Comparison of ENCODE assay signal across 9 cellular contexts in the genomic region with DNA sequence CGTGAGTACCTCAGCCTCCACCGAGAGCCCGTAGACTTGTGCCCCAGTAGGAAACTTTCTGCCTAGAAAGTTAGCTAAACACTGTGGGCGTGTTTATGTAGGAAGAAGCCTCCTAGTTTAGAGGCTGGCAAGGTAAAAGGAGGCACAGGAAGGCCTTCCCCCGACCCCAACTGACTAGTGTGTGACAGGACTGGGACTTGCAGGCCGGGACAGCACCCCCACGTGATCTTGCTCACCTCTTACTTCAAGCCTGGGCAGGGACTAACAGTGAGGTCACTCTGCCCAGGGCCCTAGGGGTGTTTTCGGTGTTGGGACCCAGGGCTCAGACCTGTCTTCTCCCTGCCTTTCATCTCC. TPM values are rescaled to one million over a fixed set of nuclear protein-coding genes. Genes with fewer than 3 reads are reported as not detected.
DNase-seq lines count a peak whose midpoint lies in the region; ATAC-seq and TF ChIP-seq lines count a peak whose summit lies in the region.
"Had no signal": no experiment of that assay in that cellular context is flagged by ENCODE, and none has a peak within 500 bp of the region (broad histone marks: within the 10 kb centered on the region; RNA-seq: fewer than 3 reads in every experiment).

No MANE protein-coding gene starts in this region.

- H3K27ac Mint-ChIP-seq in activated naive CD4-positive, alpha-beta T cell treated with anti-CD3 and anti-CD28 coated beads, Interleukin-2, amount 50 U/mL, for 72 hours = peak overlapping the region; percentile 98 to 100
- H3K27ac Mint-ChIP-seq in immature natural killer cell = peak overlapping the region; percentile 98 to 100 (median 99)

- DNase-seq in cardiac muscle cell (ENCODE audit: low read depth in 1 of 2, low spot score in 1 of 2) = no peak
- no peak for DNase-seq in Right ventricle myocardium inferior (ENCODE audit: missing footprints)
- peak in 1 of 2 donors; percentile 85 for DNase-seq in activated naive CD4-positive, alpha-beta T cell treated with anti-CD3 and anti-CD28 coated beads, Interleukin-2, amount 50 U/mL, for 72 hours (ENCODE audit: low spot score in 2 of 2)
- no peak for DNase-seq in immature natural killer cell
- DNase-seq in testis = peak; percentile 56
- no peak for DNase-seq in superior temporal gyrus (ENCODE audit: extremely low spot score)

- peaks cover 25 to 35% (median 33%) of the 10 kb centered on the region in 3 donors for H3K27me3 Mint-ChIP-seq in immature natural killer cell (ENCODE audit: low read depth in 3 of 3)

- H3K4me3 Mint-ChIP-seq in immature natural killer cell = peak overlapping the region; percentile 87 to 97 (median 92)

- peaks cover 5% of the 10 kb centered on the region for H3K27me3 ChIP-seq in cardiac muscle cell
- no peaks in the 10 kb centered on the region for H3K27me3 ChIP-seq in testis

- H3K36me3 Mint-ChIP-seq in activated naive CD4-positive, alpha-beta T cell treated with anti-CD3 and anti-CD28 coated beads, Interleukin-2, amount 50 U/mL, for 72 hours = peaks cover 23 to 43% of the 10 kb centered on the region in 2 donors
- H3K36me3 Mint-ChIP-seq in immature natural killer cell = peaks cover 0 to under 1% (median 0%) of the 10 kb centered on the region in 3 donors

- H3K4me3 ChIP-seq in cardiac muscle cell = peak overlapping the region; percentile 21
- peak overlapping the region; percentile 64 to 88 for H3K4me3 ChIP-seq in testis

- H3K4me1 ChIP-seq in cardiac muscle cell (ENCODE audit: low read depth) (peaks cover 9% of the 10 kb centered on the region), testis (peaks cover 28% of the 10 kb centered on the region)

- H3K36me3 ChIP-seq in cardiac muscle cell = no peaks in the 10 kb centered on the region
- no peaks in the 10 kb centered on the region for H3K36me3 ChIP-seq in testis (ENCODE audit: low read depth, missing control alignments)

- intact Hi-C loops in Right ventricle myocardium inferior (cut with DNase I) = loop anchor here (2.0 to 5.0 kb wide), 2 partner anchors 33 to 71 kb away; no protein-coding TSS in a partner anchor
- intact Hi-C loops in testis (cut with DNase I; ENCODE audit: low total_unique reads) = no loop called here

- 0 to 1% methylated on average over 7 to 8 of the region's 8 CpGs for WGBS in testis, 2 donors

- no peaks in the 10 kb centered on the region for H3K9me3 ChIP-seq in cardiac muscle cell (ENCODE audit: low read depth)
- no peaks in the 10 kb centered on the region for H3K9me3 ChIP-seq in testis

- H3K27ac ChIP-seq in cardiac muscle cell = no peak overlapping the region
- H3K27ac ChIP-seq in testis = peak overlapping the region; percentile 43 to 74

- peaks cover 51% of the 10 kb centered on the region in 2 donors for H3K4me1 Mint-ChIP-seq in immature natural killer cell

- TF ChIP-seq CTCF in cardiac muscle cell (IDR thresholded peaks at IDR 0.05; ENCODE audit: low read depth, low read length) (no peak), testis (IDR thresholded peaks at IDR 0.05) (no peak)

- H3K9me3 Mint-ChIP-seq in activated naive CD4-positive, alpha-beta T cell treated with anti-CD3 and anti-CD28 coated beads, Interleukin-2, amount 50 U/mL, for 72 hours = no peaks in the 10 kb centered on the region
- H3K9me3 Mint-ChIP-seq in immature natural killer cell = peaks cover 0 to 2% (median 0%) of the 10 kb centered on the region in 6 donors

- no peak for TF ChIP-seq POLR2A in testis (IDR thresholded peaks at IDR 0.05)

- no peak for ATAC-seq in Right ventricle myocardium inferior
- ATAC-seq in HG03280 (IDR thresholded peaks at IDR 0.05; ENCODE audit: unreplicated experiment) = peak; percentile 2
- ATAC-seq in activated naive CD4-positive, alpha-beta T cell treated with anti-CD3 and anti-CD28 coated beads, Interleukin-2, amount 50 U/mL, for 72 hours = peak; percentile 2 to 62
- no peak for ATAC-seq in GM19455 (IDR thresholded peaks at IDR 0.05; ENCODE audit: unreplicated experiment)

RNA-seq across cellular contexts. Expression of gene TAGLN2, which starts 0.4 kb away (rescaled TPM):
- total RNA-seq in cardiac muscle cell (3.8 and 14.4 TPM in 2 replicates), Right ventricle myocardium inferior (143 TPM), testis (100 to 1,000 TPM; 204 to 389 TPM)
- polyA plus RNA-seq in cardiac muscle cell (17.9 and 18.5 TPM in 2 replicates), immature natural killer cell (1,000 to 10,000 TPM in 2 of 3 donors, 100 to 1,000 TPM in 1; 660 to 1,369 (median 1,251) TPM), testis (ENCODE audit: insufficient read depth, low read depth, low replicate concordance) (305 TPM)
- total RNA-seq in activated naive CD4-positive, alpha-beta T cell treated with anti-CD3 and anti-CD28 coated beads, Interleukin-2, amount 50 U/mL, for 72 hours = 100 to 1,000 TPM; 391 to 559 TPM

RNA-seq across cellular contexts. Expression of gene IGSF9, which starts 19.7 kb away (rescaled TPM):
- 1.7 and 4.1 TPM in 2 replicates for total RNA-seq in cardiac muscle cell
- polyA plus RNA-seq in cardiac muscle cell = 2.3 and 4.2 TPM in 2 replicates
- total RNA-seq in Right ventricle myocardium inferior = 0.30 TPM
- not detected for total RNA-seq in activated naive CD4-positive, alpha-beta T cell treated with anti-CD3 and anti-CD28 coated beads, Interleukin-2, amount 50 U/mL, for 72 hours
- not detected for polyA plus RNA-seq in immature natural killer cell
- 10 to 100 TPM in 1 of 2 donors, 1 to 10 TPM in 1; 4.8 to 10.2 TPM for total RNA-seq in testis
- polyA plus RNA-seq in testis (ENCODE audit: insufficient read depth, low read depth, low replicate concordance) = 7.9 TPM
- total RNA-seq: lung microvascular endothelial cell had no signal

RNA-seq across cellular contexts. Expression of gene CFAP45, which starts 25.7 kb away (rescaled TPM):
- total RNA-seq in cardiac muscle cell = 0.14 TPM in 1 of 2 replicates, not detected in the other
- not detected in 2 replicates for polyA plus RNA-seq in cardiac muscle cell
- 1.0 TPM for total RNA-seq in Right ventricle myocardium inferior
- total RNA-seq in activated naive CD4-positive, alpha-beta T cell treated with anti-CD3 and anti-CD28 coated beads, Interleukin-2, amount 50 U/mL, for 72 hours = 1 to 10 TPM; 1.2 to 2.8 TPM
- under 1 TPM in 1 of 3 donors, not detected in 2; 0.36 TPM for polyA plus RNA-seq in immature natural killer cell
- total RNA-seq in testis = 10 to 100 TPM; 13.0 to 30.4 TPM
- 59.6 TPM for polyA plus RNA-seq in testis (ENCODE audit: insufficient read depth, low read depth, low replicate concordance)

RNA-seq across cellular contexts. Expression of gene SLAMF9, which starts 28.3 kb away (rescaled TPM):
- total RNA-seq in cardiac muscle cell (not detected in 2 replicates), Right ventricle myocardium inferior (not detected), testis (1 to 10 TPM in 1 of 2 donors, not detected in 1; 2.0 TPM)
- polyA plus RNA-seq in cardiac muscle cell (not detected in 2 replicates), immature natural killer cell (not detected), testis (ENCODE audit: insufficient read depth, low read depth, low replicate concordance) (0.74 TPM)
- not detected for total RNA-seq in activated naive CD4-positive, alpha-beta T cell treated with anti-CD3 and anti-CD28 coated beads, Interleukin-2, amount 50 U/mL, for 72 hours
- total RNA-seq: lung microvascular endothelial cell had no signal

Comparison
In these comparisons a context has a peak if more than half of its experiments do, and no peak if none do; other contexts are left out.
1. ATAC-seq: peak in HG03280 (single experiment) and activated naive CD4-positive, alpha-beta T cell treated with anti-CD3 and anti-CD28 coated beads, Interleukin-2, amount 50 U/mL, for 72 hours (2 of 2); none in Right ventricle myocardium inferior (single experiment) and GM19455 (single experiment).